9 cellular contexts compared by ENCODE assay signal in the genomic region with DNA sequence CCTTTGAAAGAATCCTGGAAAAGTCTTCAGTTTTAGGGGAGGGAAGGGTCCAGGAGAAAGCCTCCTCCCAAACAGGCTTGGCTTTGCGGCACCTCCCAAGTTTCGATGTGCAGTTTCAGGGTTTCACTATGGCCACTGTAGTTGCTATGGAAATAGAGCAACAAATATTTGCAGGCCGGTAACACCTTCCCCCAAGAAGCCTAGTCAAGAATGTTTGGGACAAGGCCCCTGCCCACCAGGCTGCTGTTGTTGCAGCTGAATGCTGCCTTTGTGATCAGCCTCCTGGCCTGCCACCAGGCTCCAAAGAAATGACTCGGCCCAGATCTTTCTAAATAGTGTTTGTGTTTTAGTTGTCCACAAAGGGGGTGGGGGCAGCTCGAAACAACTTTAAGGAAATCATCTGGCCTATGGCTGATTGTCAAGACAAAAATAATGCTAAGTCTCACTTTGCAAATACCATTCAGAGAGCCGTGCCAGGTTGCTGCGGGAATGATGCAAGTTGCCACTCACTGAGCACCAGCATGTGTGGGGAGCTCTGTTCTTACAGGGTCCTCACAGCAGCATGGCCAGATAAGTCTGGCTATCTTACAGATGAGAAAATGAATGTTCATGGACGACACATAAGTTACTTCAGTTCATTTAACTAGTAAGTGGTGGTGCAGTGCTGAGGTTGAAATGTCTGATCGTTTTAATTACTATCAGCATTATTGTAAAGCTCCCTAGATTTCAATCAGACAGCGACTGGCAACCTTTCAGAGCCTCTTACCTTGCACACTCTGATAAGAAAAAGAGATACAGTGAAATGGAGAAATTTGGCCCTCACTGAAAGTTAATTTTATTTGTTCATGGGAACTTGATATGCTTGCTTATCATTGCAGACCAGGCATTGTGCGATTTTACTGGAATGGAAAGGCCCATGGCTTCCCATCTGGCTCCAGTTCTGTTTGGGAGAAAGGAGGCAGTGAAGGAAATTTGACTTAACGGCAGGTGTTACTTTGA.
DNase-seq lines count a peak whose midpoint lies in the region; ATAC-seq and TF ChIP-seq lines count a peak whose summit lies in the region.
"Had no signal": no experiment of that assay in that cellular context is flagged by ENCODE, and none has a peak within 500 bp of the region (broad histone marks: within the 10 kb centered on the region; RNA-seq: fewer than 3 reads in every experiment).

No MANE protein-coding gene starts in this region.

- CTCF ChIA-PET in mammary epithelial cell (lab: Charles Lee; ENCODE audit: low non-redundant PET) = no interaction called here

- no peaks in the 10 kb centered on the region for H4K20me1 ChIP-seq in mammary epithelial cell (ENCODE audit: insufficient read depth, low read length)

- H3K27ac Mint-ChIP-seq in T-helper 2 cell treated with Interferon-gamma antibody and Interleukin-4, amounts not matched to agents 5 μg/mL and 100 μg/mL, for 36 hours = no peak overlapping the region

- BruUV-seq in mammary epithelial cell (replicated peaks; lab: Mats Ljungman, UMichigan) = no TSS peak

- intact Hi-C loops in mammary epithelial cell (cut with micrococcal nuclease) = no loop called here
- intact Hi-C loops in transverse colon (cut with DNase I; ENCODE audit: low total_unique reads) = no loop called here

- no peaks in the 10 kb centered on the region for H3K9me3 ChIP-seq in mammary epithelial cell (replicated peaks; ENCODE audit: insufficient read depth, low read length)
- no peaks in the 10 kb centered on the region for H3K9me3 ChIP-seq in transverse colon

- no peaks in the 10 kb centered on the region for H3K9me3 Mint-ChIP-seq in T-helper 2 cell treated with Interferon-gamma antibody and Interleukin-4, amounts not matched to agents 5 μg/mL and 100 μg/mL, for 36 hours
- H3K9me3 Mint-ChIP-seq: central memory CD8-positive, alpha-beta T cell had no signal

- peaks cover 7% of the 10 kb centered on the region for H3K27me3 Mint-ChIP-seq in T-helper 2 cell treated with Interferon-gamma antibody and Interleukin-4, amounts not matched to agents 5 μg/mL and 100 μg/mL, for 36 hours (ENCODE audit: low read depth)
- H3K27me3 Mint-ChIP-seq: central memory CD8-positive, alpha-beta T cell had no signal

- H3K4me3 ChIP-seq in mammary epithelial cell (replicated peaks in 1 of 3; ENCODE audit: insufficient read depth in 1 of 3, low read depth in 2 of 3, low read length in 3 of 3) (no peak overlapping the region), transverse colon (no peak overlapping the region)

- H3K36me3 ChIP-seq in mammary epithelial cell (ENCODE audit: insufficient read depth, low read length) (no peaks in the 10 kb centered on the region), transverse colon (no peaks in the 10 kb centered on the region)

- TF ChIP-seq EP300 in transverse colon (IDR thresholded peaks at IDR 0.05; ENCODE audit: low read depth) = no peak

- H3K79me2 ChIP-seq in mammary epithelial cell (ENCODE audit: insufficient read depth, low read length) = no peaks in the 10 kb centered on the region

- peak overlapping the region; percentile 48 for H3K9ac ChIP-seq in mammary epithelial cell (ENCODE audit: insufficient read depth, low read length)

- dilution Hi-C loops in mammary epithelial cell (cut with HindIII; ENCODE audit: low sequenced_read_pairs) = no loop called here

- peak overlapping the region; percentile 64 for H3K27ac ChIP-seq in mammary epithelial cell (ENCODE audit: insufficient read depth, low read depth, low read length)
- H3K27ac ChIP-seq in layer of hippocampus (ENCODE audit: low read depth, low read length) = peak overlapping the region; percentile 76
- H3K27ac ChIP-seq in transverse colon = peak overlapping the region; percentile 1 to 74 (median 52)
- H3K27ac ChIP-seq: HL-60 had no signal

- DNase-seq in NCI-H146 treated with DMSO at 0.1 percent for 48 hours (lab: John Stamatoyannopoulos, UW; ENCODE audit: unreplicated experiment) = peak; percentile 97
- DNase-seq in mammary epithelial cell = peak; percentile 77
- DNase-seq in transverse colon = no peak
- DNase-seq in D341Med (ENCODE audit: low spot score) = no peak
- no peak for DNase-seq in T-helper 2 cell treated with Interferon-gamma antibody and Interleukin-4, amounts not matched to agents 5 μg/mL and 100 μg/mL, for 36 hours (ENCODE audit: low spot score)

- H2AFZ ChIP-seq in mammary epithelial cell (ENCODE audit: low read depth, low read length) = peak overlapping the region; percentile 57

- WGBS in mammary epithelial cell (ENCODE audit: low coverage, missing lambda C conversion rate) = 30% methylated on average over 12 of the region's 12 CpGs
- WGBS in transverse colon (ENCODE audit: low coverage in 1 of 2), 2 donors = 20 to 34% methylated on average over 1 to 11 of the region's 12 CpGs

- no peak overlapping the region for H3K4me3 Mint-ChIP-seq in T-helper 2 cell treated with Interferon-gamma antibody and Interleukin-4, amounts not matched to agents 5 μg/mL and 100 μg/mL, for 36 hours
- H3K4me3 Mint-ChIP-seq: central memory CD8-positive, alpha-beta T cell had no signal

- no peak for TF ChIP-seq CTCF in mammary epithelial cell (conservative IDR thresholded peaks at IDR 0.05 in 1 of 2, IDR thresholded peaks at IDR 0.05 in 1 of 2; ENCODE audit: extremely low read depth in 1 of 2, insufficient read depth in 1 of 2, low read depth in 1 of 2, low read length in 2 of 2)
- TF ChIP-seq CTCF in transverse colon (IDR thresholded peaks at IDR 0.05) = no peak

- in situ Hi-C loops in mammary epithelial cell (cut with MboI; ENCODE audit: low sequenced_read_pairs in 2 of 2) = no loop called here
- in situ Hi-C loops in transverse colon (cut with MboI; ENCODE audit: low pct_ligation_motif_present in 1 of 4, low pct_unique_long_range_greater_than_20kb in 1 of 4, low sequenced_read_pairs in 3 of 4) = no loop called here

- no peak for ATAC-seq in HG03039 (IDR thresholded peaks at IDR 0.05; ENCODE audit: unreplicated experiment)

- H3K4me1 Mint-ChIP-seq in T-helper 2 cell treated with Interferon-gamma antibody and Interleukin-4, amounts not matched to agents 5 μg/mL and 100 μg/mL, for 36 hours (ENCODE audit: low read depth) = no peaks in the 10 kb centered on the region

- H3K4me2 ChIP-seq in mammary epithelial cell (ENCODE audit: insufficient read depth, low read depth, low read length) = peak overlapping the region; percentile 4

- peaks cover 5% of the 10 kb centered on the region for H3K36me3 Mint-ChIP-seq in T-helper 2 cell treated with Interferon-gamma antibody and Interleukin-4, amounts not matched to agents 5 μg/mL and 100 μg/mL, for 36 hours (ENCODE audit: low read depth)

- H3K27me3 ChIP-seq in mammary epithelial cell (ENCODE audit: insufficient read depth, low read length) (no peaks in the 10 kb centered on the region), layer of hippocampus (ENCODE audit: control insufficient read depth, insufficient read depth, low read length) (no peaks in the 10 kb centered on the region), transverse colon (no peaks in the 10 kb centered on the region)

- peaks cover 15% of the 10 kb centered on the region for H3K4me1 ChIP-seq in mammary epithelial cell (ENCODE audit: insufficient read depth, low read length)
- H3K4me1 ChIP-seq in transverse colon = peaks cover 10 to 18% (median 14%) of the 10 kb centered on the region in 4 donors

- TF ChIP-seq POLR2A in transverse colon (IDR thresholded peaks at IDR 0.05) = no peak

Comparison
In these comparisons a context has a peak if more than half of its experiments do, and no peak if none do; other contexts are left out.
1. DNase-seq: peak in NCI-H146 treated with DMSO at 0.1 percent for 48 hours (single experiment) and mammary epithelial cell (single experiment); none in transverse colon (single experiment), D341Med (single experiment) and T-helper 2 cell treated with Interferon-gamma antibody and Interleukin-4, amounts not matched to agents 5 μg/mL and 100 μg/mL, for 36 hours (single experiment).
2. Peak in every context shown above with its lines, with median percentiles within 50 percentile points of each other: H3K27ac ChIP-seq.